Comparison of ENCODE assay signal across 18 cellular contexts in genomic region chr1:16246961-16247360, GRCh38. TPM values are rescaled to one million over a fixed set of nuclear protein-coding genes. Genes with fewer than 3 reads are reported as not detected.
DNase-seq lines count a peak whose midpoint lies in the region; ATAC-seq and TF ChIP-seq lines count a peak whose summit lies in the region.
"Had no signal": no experiment of that assay in that cellular context is flagged by ENCODE, and none has a peak within 500 bp of the region (broad histone marks: within the 10 kb centered on the region; RNA-seq: fewer than 3 reads in every experiment).

No MANE protein-coding gene starts in this region.

- intact Hi-C loops in left colon (cut with DNase I, micrococcal nuclease): loop anchor here in 1 of 2 donors (10.0 kb wide), 1 partner anchor 108 kb away; the partner anchor contains the start of gene FBXO42

- ATAC-seq in left colon (no peak), HG03469 (IDR thresholded peaks at IDR 0.05; ENCODE audit: unreplicated experiment) (no peak), HG03097 (IDR thresholded peaks at IDR 0.05; ENCODE audit: low FRiP score, unreplicated experiment) (no peak)
- ATAC-seq: activated T-cell treated with anti-CD3 and anti-CD28 coated beads, Interleukin-2, amount 50 U/mL, for 72 hours; sciatic nerve had no signal

- peak overlapping the region; percentile 91 for H3K27ac ChIP-seq in C4-2B

- H3K27me3 Mint-ChIP-seq in endothelial cell (ENCODE audit: unreplicated experiment) (peaks cover 5% of the 10 kb centered on the region), neural crest cell (ENCODE audit: low read depth) (no peaks in the 10 kb centered on the region)

- H3K36me3 Mint-ChIP-seq in endothelial cell (ENCODE audit: low read depth, unreplicated experiment) (peaks cover 11% of the 10 kb centered on the region), neural crest cell (ENCODE audit: low read depth) (no peaks in the 10 kb centered on the region)

- peaks cover 22% of the 10 kb centered on the region for H3K4me1 Mint-ChIP-seq in endothelial cell (ENCODE audit: unreplicated experiment)
- H3K4me1 Mint-ChIP-seq in neural crest cell: peaks cover 8% of the 10 kb centered on the region

- DNase-seq in NCI-H510A treated with DMSO at 0.1 percent for 48 hours (lab: John Stamatoyannopoulos, UW): peak; percentile 60
- no peak for DNase-seq in endothelial cell (ENCODE audit: low spot score)
- DNase-seq in neural crest cell (ENCODE audit: low read depth, low spot score): no peak
- no peak for DNase-seq in T-helper 2 cell
- DNase-seq in left colon: no peak
- DNase-seq: activated CD4-positive, alpha-beta T cell treated with anti-CD3 and anti-CD28 coated beads for 1 hour; activated T-cell treated with anti-CD3 and anti-CD28 coated beads, Interleukin-2, amount 50 U/mL, for 72 hours; DMS 273 treated with DMSO at 0.1 percent for 48 hours; NCI-H1930; NCI-H774; stimulated activated CD4-positive, alpha-beta T cell treated with anti-CD3 and anti-CD28 coated beads, Interleukin-2, amount 100 ng/mL, for 48 hours; stimulated activated CD8-positive, alpha-beta memory T cell treated with anti-CD3 and anti-CD28 coated beads, Interleukin-4, amount 100 ng/mL, for 48 hours; T-helper 1 cell; trophoblast cell had no signal

- TF ChIP-seq CTCF in C4-2B (conservative IDR thresholded peaks at IDR 0.05) (no peak), endothelial cell (IDR thresholded peaks at IDR 0.05; ENCODE audit: unreplicated experiment) (no peak), neural crest cell (conservative IDR thresholded peaks at IDR 0.05) (no peak)

- no peak overlapping the region for H3K27ac Mint-ChIP-seq in endothelial cell (ENCODE audit: unreplicated experiment)
- peak overlapping the region; percentile 35 for H3K27ac Mint-ChIP-seq in neural crest cell (ENCODE audit: unreplicated experiment)

- H3K9me3 Mint-ChIP-seq in endothelial cell (ENCODE audit: unreplicated experiment): no peaks in the 10 kb centered on the region
- no peaks in the 10 kb centered on the region for H3K9me3 Mint-ChIP-seq in neural crest cell
- H3K9me3 Mint-ChIP-seq: activated T-cell treated with anti-CD3 and anti-CD28 coated beads, Interleukin-2, amount 50 U/mL, for 72 hours had no signal

- H3K4me3 Mint-ChIP-seq in endothelial cell (ENCODE audit: unreplicated experiment) (peak overlapping the region; percentile 45), neural crest cell (no peak overlapping the region)
- H3K4me3 Mint-ChIP-seq: activated T-cell treated with anti-CD3 and anti-CD28 coated beads, Interleukin-2, amount 50 U/mL, for 72 hours had no signal

RNA-seq across cellular contexts. Expression of gene CPLANE2, which starts 10.0 kb away (rescaled TPM):
- 3.6 TPM for total RNA-seq in endothelial cell (ENCODE audit: unreplicated experiment)
- 11.4 and 11.8 TPM in 2 replicates for total RNA-seq in neural crest cell
- 1 to 10 TPM; 5.9 to 7.6 TPM for total RNA-seq in left colon

RNA-seq across cellular contexts. Expression of gene ARHGEF19, which starts 34.5 kb away (rescaled TPM):
- 14.0 TPM for total RNA-seq in endothelial cell (ENCODE audit: unreplicated experiment)
- 7.7 and 9.0 TPM in 2 replicates for total RNA-seq in neural crest cell
- total RNA-seq in left colon: 10 to 100 TPM in 1 of 2 donors, 1 to 10 TPM in 1; 8.0 to 10.6 TPM
